ENCODE assay signal across 35 cellular contexts in genomic region chr4:166577639-166578038, GRCh38.
"Had no signal": no experiment of that assay in that cellular context is flagged by ENCODE, and none has a peak within 500 bp of the region (broad histone marks: within the 10 kb centered on the region; RNA-seq: fewer than 3 reads in every experiment).

No MANE protein-coding gene starts in this region.

- H3K36me3 Mint-ChIP-seq: activated CD4-positive, alpha-beta memory T cell treated with anti-CD3 and anti-CD28 coated beads for 36 hours; activated naive CD4-positive, alpha-beta T cell treated with anti-CD3 and anti-CD28 coated beads, Interleukin-2, amount 50 U/mL, for 72 hours; activated naive CD8-positive, alpha-beta T cell treated with anti-CD3 and anti-CD28 coated beads for 36 hours had no signal

- H3K4me3 ChIP-seq: adrenal gland, body of pancreas, breast epithelium had no signal

- H3K27ac Mint-ChIP-seq: activated B cell treated with CpG ODN at 0.5 μM for 24 hours; activated CD4-positive, alpha-beta memory T cell treated with anti-CD3 and anti-CD28 coated beads for 36 hours; activated CD4-positive, alpha-beta T cell treated with anti-CD3 and anti-CD28 coated beads, Interleukin-2, amount 10 ng/mL, durations not matched to agents 24 days and 14 days; activated CD8-positive, alpha-beta T cell treated with anti-CD3 and anti-CD28 coated beads for 36 hours; activated naive CD4-positive, alpha-beta T cell treated with anti-CD3 and anti-CD28 coated beads for 36 hours; activated naive CD4-positive, alpha-beta T cell treated with anti-CD3 and anti-CD28 coated beads, Interleukin-2, amount 50 U/mL, for 72 hours; activated naive CD8-positive, alpha-beta T cell treated with anti-CD3 and anti-CD28 coated beads for 36 hours; activated T-cell treated with anti-CD3 and anti-CD28 coated beads, Interleukin-2, amount 50 U/mL, for 72 hours; activated T-helper 1 cell treated with anti-CD3 and anti-CD28 coated beads, Interleukin-12 subunit alpha, Interleukin-12 subunit beta, Interleukin-2, Interleukin-4 antibody, amounts not matched to agents 30 ng/mL and 10 ng/mL and 1 ng/mL, durations not matched to agents 14 hours and 24 hours and 36 hours; activated T-helper 17 cell treated with anti-CD3 and anti-CD28 coated beads, Interleukin-2, amount 50 U/mL, for 72 hours; T-helper 1 cell treated with Interleukin-12 subunit alpha and Interleukin-12 subunit beta and Interleukin-4 antibody, amounts not matched to agents 30 μg/mL and 1 μg/mL, for 36 hours; T-helper 2 cell treated with Interferon-gamma antibody and Interleukin-4, amounts not matched to agents 5 μg/mL and 100 μg/mL, for 36 hours had no signal

- H3K9me3 Mint-ChIP-seq: activated B cell treated with CpG ODN at 0.5 μM for 24 hours; activated CD4-positive, alpha-beta T cell treated with anti-CD3 and anti-CD28 coated beads, Interleukin-2, amount 10 ng/mL, durations not matched to agents 24 days and 14 days had no signal

- H3K9me3 ChIP-seq: adrenal gland, body of pancreas, breast epithelium had no signal

- H3K27ac ChIP-seq: adrenal gland, body of pancreas, brain microvascular endothelial cell, breast epithelium, WERI-Rb-1 had no signal

- H3K4me3 Mint-ChIP-seq: activated B cell treated with CpG ODN at 0.5 μM for 24 hours; activated CD4-positive, alpha-beta memory T cell treated with anti-CD3 and anti-CD28 coated beads for 36 hours; activated CD4-positive, alpha-beta T cell treated with anti-CD3 and anti-CD28 coated beads, Interleukin-2, amount 10 ng/mL, durations not matched to agents 24 days and 14 days; activated CD8-positive, alpha-beta T cell treated with anti-CD3 and anti-CD28 coated beads for 36 hours; activated naive CD4-positive, alpha-beta T cell treated with anti-CD3 and anti-CD28 coated beads for 36 hours; activated naive CD8-positive, alpha-beta T cell treated with anti-CD3 and anti-CD28 coated beads for 36 hours; activated T-cell treated with anti-CD3 and anti-CD28 coated beads, Interleukin-2, amount 50 U/mL, for 4 hours; activated T-cell treated with anti-CD3 and anti-CD28 coated beads, Interleukin-2, amount 50 U/mL, for 72 hours; activated T-helper 1 cell treated with anti-CD3 and anti-CD28 coated beads, Interleukin-12 subunit alpha, Interleukin-12 subunit beta, Interleukin-2, Interleukin-4 antibody, amounts not matched to agents 30 ng/mL and 10 ng/mL and 1 ng/mL, durations not matched to agents 14 hours and 24 hours and 36 hours; activated T-helper 17 cell treated with anti-CD3 and anti-CD28 coated beads, Interleukin-2, amount 50 U/mL, for 72 hours; T-helper 1 cell treated with Interleukin-12 subunit alpha and Interleukin-12 subunit beta and Interleukin-4 antibody, amounts not matched to agents 30 μg/mL and 1 μg/mL, for 36 hours; T-helper 2 cell treated with Interferon-gamma antibody and Interleukin-4, amounts not matched to agents 5 μg/mL and 100 μg/mL, for 36 hours had no signal

- H3K27me3 ChIP-seq: adrenal gland, body of pancreas, brain microvascular endothelial cell, breast epithelium had no signal

- H3K4me1 Mint-ChIP-seq: activated B cell treated with CpG ODN at 0.5 μM for 24 hours; activated CD4-positive, alpha-beta T cell treated with anti-CD3 and anti-CD28 coated beads, Interleukin-2, amount 10 ng/mL, durations not matched to agents 24 days and 14 days; activated naive CD8-positive, alpha-beta T cell treated with anti-CD3 and anti-CD28 coated beads for 36 hours; activated T-helper 17 cell treated with anti-CD3 and anti-CD28 coated beads, Interleukin-2, amount 50 U/mL, for 72 hours had no signal

- H3K36me3 ChIP-seq: adrenal gland, brain microvascular endothelial cell, breast epithelium, WERI-Rb-1 had no signal

- DNase-seq: activated B cell treated with CpG ODN at 0.5 μM for 24 hours; activated CD4-positive, alpha-beta memory T cell treated with anti-CD3 and anti-CD28 coated beads for 36 hours; activated CD4-positive, alpha-beta T cell treated with anti-CD3 and anti-CD28 coated beads for 4 hours; activated CD4-positive, alpha-beta T cell treated with anti-CD3 and anti-CD28 coated beads, Interleukin-2, amount 10 ng/mL, durations not matched to agents 24 days and 14 days; activated CD4-positive, alpha-beta T cell treated with anti-CD3 and anti-CD28 coated beads, Interleukin-2, amount 50 U/mL, for 1 hour; activated CD4-positive, alpha-beta T cell treated with anti-CD3 and anti-CD28 coated beads, Interleukin-2, amount 50 U/mL, for 4 hours; activated CD4-positive, CD25-positive, alpha-beta regulatory T cell treated with anti-CD3 and anti-CD28 coated beads, Interleukin-2, amount 50 U/mL, for 72 hours; activated CD8-positive, alpha-beta memory T cell treated with anti-CD3 and anti-CD28 coated beads, Interleukin-2, amount 50 U/mL, for 4 hours; activated CD8-positive, alpha-beta T cell treated with anti-CD3 and anti-CD28 coated beads for 36 hours; activated effector memory CD4-positive, alpha-beta T cell treated with anti-CD3 and anti-CD28 coated beads, Interleukin-2, amount 50 U/mL, for 16 hours; activated gamma-delta T cell treated with Interleukin-2 at 50 U/mL for 16 hours; activated naive CD4-positive, alpha-beta T cell; activated naive CD4-positive, alpha-beta T cell treated with anti-CD3 and anti-CD28 coated beads for 36 hours; activated naive CD4-positive, alpha-beta T cell treated with anti-CD3 and anti-CD28 coated beads, Interleukin-2, amount 50 U/mL, for 16 hours; activated naive CD8-positive, alpha-beta T cell treated with anti-CD3 and anti-CD28 coated beads for 36 hours; activated T-cell treated with anti-CD3 and anti-CD28 coated beads for 4 hours; activated T-cell treated with anti-CD3 and anti-CD28 coated beads, Interleukin-2, amount 50 U/mL, for 1 hour; activated T-cell treated with anti-CD3 and anti-CD28 coated beads, Interleukin-2, amount 50 U/mL, for 4 hours; activated T-cell treated with anti-CD3 and anti-CD28 coated beads, Interleukin-2, amount 50 U/mL, for 72 hours; adrenal gland; amniotic stem cell; aorta; body of pancreas; brain microvascular endothelial cell; central memory CD4-positive, alpha-beta T cell; T-helper 1 cell; T-helper 2 cell; T-helper 9 cell; WERI-Rb-1 had no signal

- H3K27me3 Mint-ChIP-seq: activated B cell treated with CpG ODN at 0.5 μM for 24 hours; activated CD4-positive, alpha-beta memory T cell treated with anti-CD3 and anti-CD28 coated beads for 36 hours; activated CD4-positive, alpha-beta T cell treated with anti-CD3 and anti-CD28 coated beads, Interleukin-2, amount 10 ng/mL, durations not matched to agents 24 days and 14 days; activated CD8-positive, alpha-beta T cell treated with anti-CD3 and anti-CD28 coated beads for 36 hours; activated naive CD8-positive, alpha-beta T cell treated with anti-CD3 and anti-CD28 coated beads for 36 hours; activated T-helper 17 cell treated with anti-CD3 and anti-CD28 coated beads, Interleukin-2, amount 50 U/mL, for 72 hours had no signal

- H3K4me1 ChIP-seq: adrenal gland, body of pancreas, breast epithelium had no signal

- ATAC-seq: activated CD8-positive, alpha-beta T cell treated with anti-CD3 and anti-CD28 coated beads for 36 hours; activated naive CD4-positive, alpha-beta T cell treated with anti-CD3 and anti-CD28 coated beads, Interleukin-2, amount 50 U/mL, for 72 hours; activated T-cell treated with anti-CD3 and anti-CD28 coated beads, Interleukin-2, amount 50 U/mL, for 4 hours; activated T-cell treated with anti-CD3 and anti-CD28 coated beads, Interleukin-2, amount 50 U/mL, for 72 hours; activated T-helper 17 cell treated with anti-CD3 and anti-CD28 coated beads, Interleukin-2, amount 50 U/mL, for 72 hours; body of pancreas had no signal
